Comparison of ENCODE assay signal across 8 cellular contexts in the genomic region with DNA sequence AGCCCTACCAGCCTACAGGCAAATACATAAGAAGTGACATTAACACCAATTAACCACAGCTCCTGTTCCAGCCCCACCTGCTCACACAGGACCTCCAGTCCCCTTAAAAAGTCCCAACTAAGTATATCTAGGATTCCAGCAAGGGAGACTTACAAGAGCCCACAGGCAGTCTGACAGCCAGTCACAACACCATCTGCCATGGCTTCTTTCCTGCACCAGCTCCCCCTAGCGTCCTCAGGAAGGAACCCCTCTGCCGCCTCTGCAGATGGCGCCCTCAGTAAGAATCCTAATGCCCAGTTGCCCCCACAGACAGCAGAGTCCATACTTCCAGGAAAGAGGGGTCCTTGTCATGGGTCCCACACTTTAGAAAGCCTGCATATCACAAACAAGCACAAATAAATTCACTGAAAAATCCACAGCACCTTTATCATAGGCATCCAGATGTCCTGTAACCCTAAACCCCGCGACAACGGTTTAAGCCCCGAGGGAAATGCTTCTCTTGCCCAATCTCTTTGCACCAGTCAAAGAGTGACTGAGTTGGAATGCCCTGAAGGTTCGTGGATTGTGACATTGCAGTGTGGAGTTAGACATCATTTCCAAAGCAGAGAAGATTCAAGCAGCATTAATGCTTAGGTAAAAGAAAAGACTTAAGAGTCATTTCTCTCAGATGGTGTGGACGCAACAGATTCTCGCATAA.
DNase-seq lines count a peak whose midpoint lies in the region; ATAC-seq and TF ChIP-seq lines count a peak whose summit lies in the region.

No MANE protein-coding gene starts in this region.

- POLR2A ChIA-PET in activated CD4-positive, alpha-beta memory T cell treated with anti-CD3 and anti-CD28 coated beads, Interleukin-2, amount 10 ng/mL, durations not matched to agents 7 days and 5 days (lab: Charles Lee) = interaction anchor here (1.4 to 1.9 kb wide), 3 partner anchors 20 to 84 kb away, joined by 4 to 8 read pairs (median 6); no protein-coding TSS in a partner anchor

- H3K9me2 ChIP-seq in DOHH2 (replicated peaks; ENCODE audit: control insufficient read depth, low read length) = no peaks in the 10 kb centered on the region

- no peak overlapping the region for H3K27ac ChIP-seq in DOHH2 (ENCODE audit: low read depth, low read length)

- no peak overlapping the region for H3K4me2 ChIP-seq in DOHH2 (ENCODE audit: low read length)

- H3K9me3 ChIP-seq in DOHH2 (ENCODE audit: control insufficient read depth, insufficient read depth, low read length) = no peaks in the 10 kb centered on the region

- peaks cover 21% of the 10 kb centered on the region for H3K36me3 Mint-ChIP-seq in activated CD4-positive, alpha-beta memory T cell treated with anti-CD3 and anti-CD28 coated beads, Interleukin-2, amount 10 ng/mL, durations not matched to agents 7 days and 5 days (ENCODE audit: low read depth)

- ATAC-seq in HG03280 (IDR thresholded peaks at IDR 0.05; ENCODE audit: unreplicated experiment) (no peak), HG02798 (IDR thresholded peaks at IDR 0.05; ENCODE audit: poor library complexity, unreplicated experiment) (no peak), HG02610 (IDR thresholded peaks at IDR 0.05; ENCODE audit: unreplicated experiment) (no peak), HG03196 (IDR thresholded peaks at IDR 0.05; ENCODE audit: unreplicated experiment) (no peak)

- H3K27me3 ChIP-seq in DOHH2 (ENCODE audit: control insufficient read depth, low read length) = no peaks in the 10 kb centered on the region

- H3K4me3 Mint-ChIP-seq in activated CD4-positive, alpha-beta memory T cell treated with anti-CD3 and anti-CD28 coated beads, Interleukin-2, amount 10 ng/mL, durations not matched to agents 7 days and 5 days = no peak overlapping the region

- peaks cover 58% of the 10 kb centered on the region for H3K4me1 Mint-ChIP-seq in activated CD4-positive, alpha-beta memory T cell treated with anti-CD3 and anti-CD28 coated beads, Interleukin-2, amount 10 ng/mL, durations not matched to agents 7 days and 5 days

- no peak overlapping the region for H3K27ac Mint-ChIP-seq in activated CD4-positive, alpha-beta memory T cell treated with anti-CD3 and anti-CD28 coated beads, Interleukin-2, amount 10 ng/mL, durations not matched to agents 7 days and 5 days

- peaks cover 3% of the 10 kb centered on the region for H3K9me3 Mint-ChIP-seq in activated CD4-positive, alpha-beta memory T cell treated with anti-CD3 and anti-CD28 coated beads, Interleukin-2, amount 10 ng/mL, durations not matched to agents 7 days and 5 days

- H3K36me3 ChIP-seq in DOHH2 (ENCODE audit: control insufficient read depth, low read length) = peaks cover 9% of the 10 kb centered on the region

- no peak overlapping the region for H3K4me3 ChIP-seq in DOHH2 (ENCODE audit: low read length)

- H3F3A ChIP-seq in DOHH2 (ENCODE audit: control insufficient read depth, insufficient read depth) = peaks cover 14% of the 10 kb centered on the region

- TF ChIP-seq CTCF in DOHH2 (IDR thresholded peaks at IDR 0.05; ENCODE audit: low read depth, low read length, poor library complexity, severe bottlenecking) (peak; percentile 61), LNCAP (IDR thresholded peaks at IDR 0.05) (peak; percentile 45; the same call in 1 of the 2 replicates)

- DNase-seq in activated CD4-positive, alpha-beta memory T cell treated with anti-CD3 and anti-CD28 coated beads, Interleukin-2, amount 10 ng/mL, durations not matched to agents 7 days and 5 days = peak; percentile 34
- peak; percentile 50 for DNase-seq in myocyte (ENCODE audit: low read depth)

- peaks cover 23% of the 10 kb centered on the region for H3K79me2 ChIP-seq in DOHH2 (ENCODE audit: control insufficient read depth, low read length)

- H4K20me1 ChIP-seq in DOHH2 (ENCODE audit: control insufficient read depth, insufficient read depth, low read depth, low read length) = no peaks in the 10 kb centered on the region

- H3K27me3 Mint-ChIP-seq in activated CD4-positive, alpha-beta memory T cell treated with anti-CD3 and anti-CD28 coated beads, Interleukin-2, amount 10 ng/mL, durations not matched to agents 7 days and 5 days = no peaks in the 10 kb centered on the region

- H3K4me1 ChIP-seq in DOHH2 (ENCODE audit: control insufficient read depth, low read length) = peaks cover 44% of the 10 kb centered on the region

- CTCF ChIA-PET in activated CD4-positive, alpha-beta memory T cell treated with anti-CD3 and anti-CD28 coated beads, Interleukin-2, amount 10 ng/mL, durations not matched to agents 7 days and 5 days (lab: Charles Lee) = interaction anchor here (1.1 to 2.2 kb wide), 5 partner anchors 12 to 61 kb away, joined by 4 to 9 read pairs (median 5); no protein-coding TSS in a partner anchor
